In genomic region chr1:205191617-205192016, GRCh38 we compare ENCODE assay signal across 17 cellular contexts. TPM values are rescaled to one million over a fixed set of nuclear protein-coding genes. Genes with fewer than 3 reads are reported as not detected.
DNase-seq lines count a peak whose midpoint lies in the region; ATAC-seq and TF ChIP-seq lines count a peak whose summit lies in the region.
"Had no signal": no experiment of that assay in that cellular context is flagged by ENCODE, and none has a peak within 500 bp of the region (broad histone marks: within the 10 kb centered on the region; RNA-seq: fewer than 3 reads in every experiment).

No MANE protein-coding gene starts in this region.

- POLR2A ChIA-PET in HEK293 (lab: Yijun Ruan, JAX): no interaction called here

- CTCF ChIA-PET in HEK293 (lab: Yijun Ruan, JAX): interaction anchor here (0.6 to 1.0 kb wide), 3 partner anchors 36 to 291 kb away, joined by 3 read pairs; partner anchors contain the start of gene TMCC2

- peaks cover 38% of the 10 kb centered on the region for H3K4me1 Mint-ChIP-seq in nephron

- H3K36me3 ChIP-seq in HEK293 (ENCODE audit: control insufficient read depth in 2 of 2, insufficient read depth in 1 of 2, low read length in 2 of 2): peaks cover 0 to 7% of the 10 kb centered on the region in 2 experiments; a peak in 1 of 3 replicates
- H3K36me3 ChIP-seq in NT2/D1 (ENCODE audit: insufficient read depth, insufficient read length, low read length): peaks cover 4% of the 10 kb centered on the region
- H3K36me3 ChIP-seq in fibroblast of lung (ENCODE audit: control insufficient read depth, insufficient read depth, low read length): peaks cover 4% of the 10 kb centered on the region

- no peak overlapping the region for H3K27ac ChIP-seq in HEK293 (ENCODE audit: extremely low read depth, low read depth, low read length)
- H3K27ac ChIP-seq in fibroblast of lung (ENCODE audit: insufficient read depth, low read length): no peak overlapping the region
- H3K27ac ChIP-seq: BLaER1 treated with 17β-estradiol and CSF1 and Interleukin-3, amounts not matched to agents 10 nM and 100 nM had no signal

- no peaks in the 10 kb centered on the region for H3K9me3 Mint-ChIP-seq in nephron
- H3K9me3 Mint-ChIP-seq: activated T-helper 17 cell treated with anti-CD3 and anti-CD28 coated beads, Interleukin-2, amount 50 U/mL, for 72 hours; effector memory CD8-positive, alpha-beta T cell had no signal

- H3K4me3 ChIP-seq in HEK293 (ENCODE audit: low read depth, low read length) (no peak overlapping the region), NT2/D1 (ENCODE audit: insufficient read length, low read depth) (no peak overlapping the region), fibroblast of lung (replicated peaks in 1 of 4; ENCODE audit: control extremely low read depth in 1 of 4, insufficient read depth in 1 of 4, low read depth in 3 of 4, low read length in 4 of 4) (no peak overlapping the region)
- H3K4me3 ChIP-seq: BLaER1 treated with 17β-estradiol and CSF1 and Interleukin-3, amounts not matched to agents 10 nM and 100 nM; GM12878; sigmoid colon had no signal

- no peaks in the 10 kb centered on the region for H3K9me3 ChIP-seq in HEK293 (ENCODE audit: control insufficient read depth, insufficient read depth, low read depth, low read length)
- H3K9me3 ChIP-seq in NT2/D1 (ENCODE audit: insufficient read depth, low read length): peaks cover 6% of the 10 kb centered on the region
- H3K9me3 ChIP-seq in fibroblast of lung (ENCODE audit: control insufficient read depth, insufficient read depth, low read depth, low read length): no peaks in the 10 kb centered on the region
- H3K9me3 ChIP-seq: BLaER1 treated with 17β-estradiol and CSF1 and Interleukin-3, amounts not matched to agents 10 nM and 100 nM; sigmoid colon had no signal

- no peak overlapping the region for H3K4me3 Mint-ChIP-seq in nephron
- H3K4me3 Mint-ChIP-seq: activated T-helper 17 cell treated with anti-CD3 and anti-CD28 coated beads, Interleukin-2, amount 50 U/mL, for 72 hours; effector memory CD8-positive, alpha-beta T cell had no signal

- no peaks in the 10 kb centered on the region for H3K27me3 ChIP-seq in NT2/D1 (ENCODE audit: insufficient read depth, insufficient read length)
- H3K27me3 ChIP-seq in fibroblast of lung (ENCODE audit: control insufficient read depth, insufficient read depth, low read length): no peaks in the 10 kb centered on the region
- H3K27me3 ChIP-seq: BLaER1 treated with 17β-estradiol and CSF1 and Interleukin-3, amounts not matched to agents 10 nM and 100 nM; sigmoid colon had no signal

- no peak overlapping the region for H2AFZ ChIP-seq in fibroblast of lung (ENCODE audit: low read length)

- TF ChIP-seq CTCF in HEK293 (tag by site-specific recombination; IDR thresholded peaks at IDR 0.05): no peak
- TF ChIP-seq CTCF in fibroblast of lung (conservative IDR thresholded peaks at IDR 0.05 in 1 of 2, IDR thresholded peaks at IDR 0.05 in 1 of 2; ENCODE audit: low read depth in 1 of 2, low read length in 2 of 2): no peak
- TF ChIP-seq CTCF in nephron (IDR thresholded peaks at IDR 0.05; ENCODE audit: unreplicated experiment in 3 of 3): no peak

- in situ Hi-C loops in KBM-7 (cut with MboI; ENCODE audit: low pct_unique_long_range_greater_than_20kb, low sequenced_read_pairs): no loop called here

- no peak for ATAC-seq in HG03196 (IDR thresholded peaks at IDR 0.05; ENCODE audit: unreplicated experiment)
- no peak for ATAC-seq in HG03520 (IDR thresholded peaks at IDR 0.05; ENCODE audit: unreplicated experiment)
- ATAC-seq: activated T-helper 17 cell treated with anti-CD3 and anti-CD28 coated beads, Interleukin-2, amount 50 U/mL, for 72 hours; effector memory CD8-positive, alpha-beta T cell; GM12878 had no signal

- DNase-seq in NT2/D1 (ENCODE audit: low read depth, low spot score) (peak; percentile 43), fibroblast of lung (ENCODE audit: low read depth in 2 of 2) (no peak), KBM-7 (no peak), activated T-cell treated with anti-CD3 and anti-CD28 coated beads for 4 hours (no peak)
- DNase-seq: DND-41; effector memory CD8-positive, alpha-beta T cell; NCI-H774; sigmoid colon; stimulated activated CD4-positive, alpha-beta T cell treated with anti-CD3 and anti-CD28 coated beads, Interleukin-4, amount 100 ng/mL, for 24 hours; T1000 had no signal

- peaks cover 57% of the 10 kb centered on the region for H3K79me2 ChIP-seq in fibroblast of lung (ENCODE audit: control insufficient read depth, insufficient read depth, low read length)

- H3K27ac Mint-ChIP-seq in nephron: peak overlapping the region; percentile 36 to 73 (median 63)
- H3K27ac Mint-ChIP-seq: activated T-helper 17 cell treated with anti-CD3 and anti-CD28 coated beads, Interleukin-2, amount 50 U/mL, for 72 hours; effector memory CD8-positive, alpha-beta T cell had no signal

- H3K4me1 ChIP-seq in HEK293 (ENCODE audit: control insufficient read depth, insufficient read depth, low read length) (peaks cover 3% of the 10 kb centered on the region; the same call in 1 of the 2 replicates), NT2/D1 (ENCODE audit: insufficient read depth, insufficient read length) (peaks cover 3% of the 10 kb centered on the region), fibroblast of lung (ENCODE audit: control insufficient read depth, extremely low read depth, insufficient read depth, low read length) (no peaks in the 10 kb centered on the region)

- peak overlapping the region; percentile 34 for H3K4me2 ChIP-seq in fibroblast of lung (ENCODE audit: extremely low read depth, insufficient read depth, low read length)
- H3K4me2 ChIP-seq: BLaER1 treated with 17β-estradiol and CSF1 and Interleukin-3, amounts not matched to agents 10 nM and 100 nM had no signal

- H3K36me3 Mint-ChIP-seq in nephron (ENCODE audit: low read depth): peaks cover 4% of the 10 kb centered on the region

- no peaks in the 10 kb centered on the region for H3K27me3 Mint-ChIP-seq in nephron (ENCODE audit: low read depth)
- H3K27me3 Mint-ChIP-seq: activated T-helper 17 cell treated with anti-CD3 and anti-CD28 coated beads, Interleukin-2, amount 50 U/mL, for 72 hours; effector memory CD8-positive, alpha-beta T cell had no signal

- no peaks in the 10 kb centered on the region for H4K20me1 ChIP-seq in fibroblast of lung (ENCODE audit: control insufficient read depth, extremely low read depth, insufficient read depth, low read length)

- no peak overlapping the region for H3K9ac ChIP-seq in NT2/D1 (ENCODE audit: insufficient read length, low read depth)
- H3K9ac ChIP-seq in fibroblast of lung (ENCODE audit: insufficient read depth, low read length): no peak overlapping the region
- H3K9ac ChIP-seq: BLaER1 treated with 17β-estradiol and CSF1 and Interleukin-3, amounts not matched to agents 10 nM and 100 nM had no signal

TF ChIP-seq in HEK293, 187 proteins besides CTCF, POLR2A, EP300 and RAD21:
- no peak for TF ChIP-seq ZNF214 (tag by site-specific recombination; IDR thresholded peaks at IDR 0.05; ENCODE audit: borderline replicate concordance)
- peak; percentile 37; the same call in 1 of the 2 replicates for TF ChIP-seq PRDM6 (tag by site-specific recombination; IDR thresholded peaks at IDR 0.05)
- TF ChIP-seq ZNF76 (tag by site-specific recombination; IDR thresholded peaks at IDR 0.05; ENCODE audit: borderline replicate concordance, low read depth): no peak
- no peak for TF ChIP-seq ZNF146 (tag by site-specific recombination; IDR thresholded peaks at IDR 0.05)

RNA-seq across cellular contexts. Expression of gene DSTYK, which starts 19.9 kb away (rescaled TPM):
- total RNA-seq in fibroblast of lung: 24.9 and 42.6 TPM in 2 replicates
- polyA plus RNA-seq in fibroblast of lung: 20.6 and 24.5 TPM in 2 replicates
- polyA plus RNA-seq in fibroblast of lung (2012): 13.4 and 17.6 TPM in 2 replicates
- polyA minus RNA-seq in fibroblast of lung (ENCODE audit: low replicate concordance): 11.4 and 14.1 TPM in 2 replicates

RNA-seq across cellular contexts. Expression of gene TMCC2, which starts 36.1 kb away (rescaled TPM):
- total RNA-seq in fibroblast of lung: 4.1 and 6.9 TPM in 2 replicates
- 2.3 and 2.5 TPM in 2 replicates for polyA plus RNA-seq in fibroblast of lung
- 2.9 and 3.3 TPM in 2 replicates for polyA plus RNA-seq in fibroblast of lung (2012)
- 3.8 and 9.3 TPM in 2 replicates for polyA minus RNA-seq in fibroblast of lung (ENCODE audit: low replicate concordance)
